18 cellular contexts compared by ENCODE assay signal in genomic region chr7:5383314-5384098, GRCh38. TPM values are rescaled to one million over a fixed set of nuclear protein-coding genes. Genes with fewer than 3 reads are reported as not detected.
DNase-seq lines count a peak whose midpoint lies in the region; ATAC-seq and TF ChIP-seq lines count a peak whose summit lies in the region.
"Had no signal": no experiment of that assay in that cellular context is flagged by ENCODE, and none has a peak within 500 bp of the region (broad histone marks: within the 10 kb centered on the region; RNA-seq: fewer than 3 reads in every experiment).

No MANE protein-coding gene starts in this region.

- no peak for ATAC-seq in central memory CD8-positive, alpha-beta T cell (replicated peaks; ENCODE audit: extremely low read depth, poor library complexity, severe bottlenecking)
- ATAC-seq in stimulated activated effector memory CD8-positive, alpha-beta T cell treated with anti-CD3 and anti-CD28 coated beads, Interleukin-12 subunit alpha, Interleukin-12 subunit beta, amount 100 ng/mL, for 72 hours: no peak
- ATAC-seq in GM21390 (IDR thresholded peaks at IDR 0.05; ENCODE audit: unreplicated experiment): no peak
- ATAC-seq: PC-3 had no signal

- CTCF ChIA-PET in Caco-2 (lab: Charles Lee): no interaction called here

- POLR2A ChIA-PET in Caco-2 (lab: Charles Lee): interaction anchor here (0.7 kb wide), 1 partner anchor 34 kb away, joined by 8 read pairs; no protein-coding TSS in a partner anchor

- H3K4me1 ChIP-seq in muscle layer of colon (ENCODE audit: insufficient read depth, low read length) (peaks cover 47% of the 10 kb centered on the region), Caco-2 (no peaks in the 10 kb centered on the region), transverse colon (peaks cover 29 to 49% (median 33%) of the 10 kb centered on the region in 4 donors)
- H3K4me1 ChIP-seq: SJCRH30 had no signal

- H3K9me3 Mint-ChIP-seq in central memory CD8-positive, alpha-beta T cell: no peaks in the 10 kb centered on the region
- H3K9me3 Mint-ChIP-seq in stimulated activated effector memory CD8-positive, alpha-beta T cell treated with anti-CD3 and anti-CD28 coated beads, Interleukin-12 subunit alpha, Interleukin-12 subunit beta, amount 100 ng/mL, for 72 hours: no peaks in the 10 kb centered on the region
- H3K9me3 Mint-ChIP-seq in Caco-2 (ENCODE audit: unreplicated experiment): no peaks in the 10 kb centered on the region
- H3K9me3 Mint-ChIP-seq: memory B cell; naive thymus-derived CD4-positive, alpha-beta T cell had no signal

- in situ Hi-C loops in transverse colon (cut with MboI; ENCODE audit: low pct_ligation_motif_present in 1 of 4, low pct_unique_long_range_greater_than_20kb in 1 of 4, low sequenced_read_pairs in 3 of 4): no loop called here

- H3K27me3 ChIP-seq in H7 (ENCODE audit: control insufficient read depth, insufficient read depth, low read length): no peaks in the 10 kb centered on the region
- no peaks in the 10 kb centered on the region for H3K27me3 ChIP-seq in muscle layer of colon (ENCODE audit: control insufficient read depth in 1 of 2, insufficient read depth in 2 of 2, low read length in 2 of 2)
- no peaks in the 10 kb centered on the region for H3K27me3 ChIP-seq in Caco-2 (replicated peaks; ENCODE audit: control insufficient read depth, insufficient read depth, low read length)
- H3K27me3 ChIP-seq in transverse colon: no peaks in the 10 kb centered on the region
- H3K27me3 ChIP-seq: SJCRH30, suprapubic skin had no signal

- no peaks in the 10 kb centered on the region for H3K9me3 ChIP-seq in muscle layer of colon (ENCODE audit: low read length)
- no peaks in the 10 kb centered on the region for H3K9me3 ChIP-seq in Caco-2
- H3K9me3 ChIP-seq in transverse colon: no peaks in the 10 kb centered on the region
- H3K9me3 ChIP-seq: SJCRH30, suprapubic skin had no signal

- peak overlapping the region; percentile 24 for H3K27ac ChIP-seq in muscle layer of colon (ENCODE audit: low read depth, low read length)
- peak overlapping the region in 1 of 4 donors; percentile 33 for H3K27ac ChIP-seq in transverse colon
- H3K27ac ChIP-seq: SJCRH30, suprapubic skin, WERI-Rb-1 had no signal

- H3K4me3 Mint-ChIP-seq in central memory CD8-positive, alpha-beta T cell: peak overlapping the region; percentile 49
- H3K4me3 Mint-ChIP-seq in stimulated activated effector memory CD8-positive, alpha-beta T cell treated with anti-CD3 and anti-CD28 coated beads, Interleukin-12 subunit alpha, Interleukin-12 subunit beta, amount 100 ng/mL, for 72 hours: no peak overlapping the region
- no peak overlapping the region for H3K4me3 Mint-ChIP-seq in Caco-2 (ENCODE audit: unreplicated experiment)
- H3K4me3 Mint-ChIP-seq: memory B cell had no signal

- DNase-seq in H7 (peak; percentile 26), Caco-2 (no peak), transverse colon (no peak)
- no peak for DNase-seq in central memory CD8-positive, alpha-beta T cell (ENCODE audit: low spot score in 2 of 2)
- DNase-seq in stimulated activated effector memory CD8-positive, alpha-beta T cell treated with anti-CD3 and anti-CD28 coated beads, Interleukin-12 subunit alpha, Interleukin-12 subunit beta, amount 100 ng/mL, for 72 hours (ENCODE audit: low spot score in 2 of 2): no peak
- no peak for DNase-seq in effector CD4-positive, alpha-beta T cell
- DNase-seq: activated CD4-positive, alpha-beta T cell treated with anti-CD3 and anti-CD28 coated beads, Interleukin-2, amount 50 U/mL, for 48 hours; EL; naive thymus-derived CD4-positive, alpha-beta T cell; NCI-H226; PC-3; SJCRH30; T-helper 2 cell had no signal

- TF ChIP-seq CTCF in Caco-2 (IDR thresholded peaks at IDR 0.05; ENCODE audit: insufficient read depth in 1 of 2, low read depth in 1 of 2, low read length in 1 of 2, severe bottlenecking in 1 of 2, unreplicated experiment in 1 of 2): no peak
- TF ChIP-seq CTCF in transverse colon (IDR thresholded peaks at IDR 0.05): no peak

- H3K4me3 ChIP-seq in H7 (ENCODE audit: insufficient read depth, low read depth, low read length): no peak overlapping the region
- no peak overlapping the region for H3K4me3 ChIP-seq in muscle layer of colon (ENCODE audit: low read depth in 1 of 2, low read length in 2 of 2)
- no peak overlapping the region for H3K4me3 ChIP-seq in Caco-2 (ENCODE audit: low read depth, low read length)
- no peak overlapping the region for H3K4me3 ChIP-seq in transverse colon
- H3K4me3 ChIP-seq: SJCRH30, suprapubic skin had no signal

- H3K9ac ChIP-seq in muscle layer of colon (ENCODE audit: low read length): no peak overlapping the region

- no peak for TF ChIP-seq EP300 in transverse colon (IDR thresholded peaks at IDR 0.05; ENCODE audit: low read depth)

- H3K36me3 ChIP-seq in H7 (replicated peaks; ENCODE audit: control insufficient read depth, insufficient read depth, low read length) (no peaks in the 10 kb centered on the region), muscle layer of colon (ENCODE audit: insufficient read depth, low read length) (peaks cover 20% of the 10 kb centered on the region), Caco-2 (ENCODE audit: control insufficient read depth, insufficient read depth, low read length) (peaks cover 1% of the 10 kb centered on the region), transverse colon (peaks cover 0 to 34% (median 6%) of the 10 kb centered on the region in 4 donors)

- peaks cover 36% of the 10 kb centered on the region for H3K36me3 Mint-ChIP-seq in central memory CD8-positive, alpha-beta T cell (ENCODE audit: insufficient read depth)
- H3K36me3 Mint-ChIP-seq in stimulated activated effector memory CD8-positive, alpha-beta T cell treated with anti-CD3 and anti-CD28 coated beads, Interleukin-12 subunit alpha, Interleukin-12 subunit beta, amount 100 ng/mL, for 72 hours: peaks cover 65% of the 10 kb centered on the region
- peaks cover 41% of the 10 kb centered on the region for H3K36me3 Mint-ChIP-seq in Caco-2 (ENCODE audit: insufficient read depth, unreplicated experiment)

- H3K27me3 Mint-ChIP-seq in central memory CD8-positive, alpha-beta T cell: no peaks in the 10 kb centered on the region
- no peaks in the 10 kb centered on the region for H3K27me3 Mint-ChIP-seq in Caco-2 (ENCODE audit: insufficient read depth, unreplicated experiment)
- H3K27me3 Mint-ChIP-seq: memory B cell; naive thymus-derived CD4-positive, alpha-beta T cell had no signal

- BruUV-seq in Caco-2 (replicated peaks; lab: Mats Ljungman, UMichigan): no TSS peak

- intact Hi-C loops in Caco-2 (cut with micrococcal nuclease; ENCODE audit: unreplicated experiment): no loop called here
- intact Hi-C loops in transverse colon (cut with DNase I; ENCODE audit: low total_unique reads): no loop called here

- peak overlapping the region; percentile 87 for H3K27ac Mint-ChIP-seq in central memory CD8-positive, alpha-beta T cell (ENCODE audit: low read depth)
- peak overlapping the region; percentile 30 for H3K27ac Mint-ChIP-seq in stimulated activated effector memory CD8-positive, alpha-beta T cell treated with anti-CD3 and anti-CD28 coated beads, Interleukin-12 subunit alpha, Interleukin-12 subunit beta, amount 100 ng/mL, for 72 hours
- no peak overlapping the region for H3K27ac Mint-ChIP-seq in Caco-2 (ENCODE audit: unreplicated experiment)
- H3K27ac Mint-ChIP-seq: memory B cell had no signal

- peaks cover 27% of the 10 kb centered on the region for H3K4me1 Mint-ChIP-seq in central memory CD8-positive, alpha-beta T cell
- peaks cover 34% of the 10 kb centered on the region for H3K4me1 Mint-ChIP-seq in stimulated activated effector memory CD8-positive, alpha-beta T cell treated with anti-CD3 and anti-CD28 coated beads, Interleukin-12 subunit alpha, Interleukin-12 subunit beta, amount 100 ng/mL, for 72 hours
- H3K4me1 Mint-ChIP-seq in Caco-2 (ENCODE audit: low read depth, unreplicated experiment): no peaks in the 10 kb centered on the region

- no peak for TF ChIP-seq POLR2A in transverse colon (IDR thresholded peaks at IDR 0.05)

- WGBS in transverse colon (ENCODE audit: low coverage in 1 of 2), 2 donors: 77 to 95% methylated on average over 4 to 16 of the region's 16 CpGs

RNA-seq across cellular contexts. Expression of gene TNRC18, which starts 40.1 kb away (rescaled TPM):
- total RNA-seq in H7 (2014; rRNA removed; shearing (Covaris generic)): 44.3 and 61.9 TPM in 2 replicates
- 73.7 and 75.6 TPM in 2 replicates for total RNA-seq in Caco-2 (2022)
- total RNA-seq in transverse colon: 100 to 1,000 TPM in 3 of 4 donors, 10 to 100 TPM in 1; 91.2 to 430 (median 175) TPM
